In the genomic region with DNA sequence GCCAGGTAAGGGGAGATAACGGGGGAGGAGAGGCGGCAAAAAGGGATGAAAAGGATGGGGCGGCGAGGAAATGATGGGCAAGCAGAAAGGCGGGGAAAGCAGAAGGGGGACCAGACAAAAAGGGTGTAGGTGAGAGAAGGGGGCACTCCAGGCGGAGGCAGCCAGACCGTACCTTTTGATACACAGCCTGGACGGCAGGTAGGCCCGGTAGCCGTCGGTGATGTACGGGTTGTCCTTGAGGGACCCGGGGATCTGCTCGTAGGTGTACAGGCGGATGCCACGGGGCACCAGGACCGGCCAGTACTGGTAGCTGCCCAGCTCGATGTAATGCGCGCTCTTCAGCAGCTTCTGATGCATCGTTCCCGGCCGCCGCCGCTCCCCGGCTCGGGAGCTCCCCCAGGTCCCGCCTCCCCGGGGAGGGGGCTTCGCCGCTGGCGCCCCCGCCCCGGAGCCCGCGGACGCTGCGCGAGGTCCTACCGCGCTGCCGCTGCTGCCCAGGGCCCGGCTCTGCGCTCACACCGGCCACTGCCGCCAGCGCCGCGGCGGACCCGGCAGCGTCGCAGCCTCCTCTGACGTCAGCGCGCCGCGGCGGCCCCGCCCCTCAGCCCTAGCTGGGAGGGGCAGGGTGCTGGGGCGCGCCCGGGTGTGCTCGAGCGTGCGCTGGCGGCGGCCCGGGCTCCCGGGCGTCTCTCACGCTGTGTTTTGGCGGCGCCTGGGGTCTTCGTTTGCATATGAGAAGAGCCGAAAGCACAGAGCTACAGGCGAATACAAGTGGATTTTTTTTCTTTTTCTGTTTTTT, we compare ENCODE assay signal across 8 cellular contexts. TPM values are rescaled to one million over a fixed set of nuclear protein-coding genes. Genes with fewer than 3 reads are reported as not detected.
DNase-seq lines count a peak whose midpoint lies in the region; FAIRE-seq and TF ChIP-seq lines count a peak whose summit lies in the region.

Gene PAQR3, minus strand, starts transcription at position 571 of the 799 bp plus-strand sequence. Its CDS starts 214 bp downstream, at position 357.

- H3K56ac ChIP-seq in H9 (ENCODE audit: insufficient read length, low read depth, low read length) = no peak within 1 kb of the TSS

- no peaks in the 10 kb centered on the region for H4K20me1 ChIP-seq in H9 (ENCODE audit: control insufficient read depth, insufficient read depth, insufficient read length)

- H2BK20ac ChIP-seq in H9 (ENCODE audit: low read depth, low read length, poor library complexity, severe bottlenecking) = no peak within 1 kb of the TSS

- no peak within 1 kb of the TSS for H3K23ac ChIP-seq in H9 (ENCODE audit: insufficient read length, low read depth, low read length)

- no peak within 1 kb of the TSS for H3K4ac ChIP-seq in H9 (ENCODE audit: low read depth, low read length)

- no peak within 1 kb of the TSS for H4K5ac ChIP-seq in H9 (ENCODE audit: insufficient read length, low read depth, low read length)

- TF ChIP-seq CTCF in H9 (conservative IDR thresholded peaks at IDR 0.05) = no peak
- TF ChIP-seq CTCF in neutrophil (IDR thresholded peaks at IDR 0.05) = no peak

- no CpG with 5 or more reads among the region's 77 CpGs for WGBS in H9 (ENCODE audit: extremely low coverage, insufficient read length, low lambda C conversion rate)

- peak; percentile 72 for DNase-seq in GF-D8 (lab: John Stamatoyannopoulos, UW)
- DNase-seq in H9 = peak; percentile 86
- peak; percentile 72 for DNase-seq in M059J (ENCODE audit: low read depth)
- DNase-seq in SJCRH30 = peak; percentile 90 to 93
- peak; percentile 70 for DNase-seq in activated gamma-delta T cell treated with anti-CD3 and anti-CD28 coated beads, Interleukin-2, amount 50 U/mL, for 16 hours (ENCODE audit: low read depth)
- peak; percentile 90 to 95 for DNase-seq in frontal cortex (ENCODE audit: low spot score in 2 of 2)
- DNase-seq in substantia nigra (lab: John Stamatoyannopoulos, UW) = peak in 48 of 49 donors; percentile 16 to 90 (median 70)

- H3K9ac ChIP-seq in H9 (ENCODE audit: extremely low read depth, insufficient read length, low read length) = peak within 1 kb of the TSS; percentile 83

- peak within 1 kb of the TSS; percentile 88 for H3K4me3 ChIP-seq in SJCRH30
- H3K4me3 ChIP-seq in neutrophil (ENCODE audit: low read depth in 1 of 2, low read length in 1 of 2) = peak within 1 kb of the TSS; percentile 67 to 73

- H3K4me1 ChIP-seq in H9 (ENCODE audit: insufficient read depth, low read length) (peaks cover 13% of the 10 kb centered on the region; the same call in 1 of the 2 replicates), SJCRH30 (peaks cover 8% of the 10 kb centered on the region), neutrophil (ENCODE audit: control insufficient read depth in 1 of 2, insufficient read depth in 1 of 2, low read depth in 1 of 2, low read length in 1 of 2) (peaks cover 13 to 14% of the 10 kb centered on the region in 2 experiments)

- H3K27me3 ChIP-seq in H9 (ENCODE audit: insufficient read depth, low read length) = no peaks in the 10 kb centered on the region; the same call in 1 of the 2 replicates
- H3K27me3 ChIP-seq in SJCRH30 = no peaks in the 10 kb centered on the region
- peaks cover 12% of the 10 kb centered on the region for H3K27me3 ChIP-seq in neutrophil

- peak within 1 kb of the TSS; percentile 95 for H3K14ac ChIP-seq in H9 (ENCODE audit: insufficient read depth, low read length)

- no peak within 1 kb of the TSS for H2BK5ac ChIP-seq in H9 (ENCODE audit: insufficient read length, low read length)

- H4K91ac ChIP-seq in H9 (ENCODE audit: insufficient read length, low read depth, low read length) = no peak within 1 kb of the TSS

- H3K36me3 Mint-ChIP-seq in H9 (ENCODE audit: insufficient read depth in 1 of 3, low read depth in 3 of 3) = no peaks in the 10 kb centered on the region; a peak in 2 of 7 replicates

- peaks cover 33 to 35% of the 10 kb centered on the region in 2 experiments for H3K4me1 Mint-ChIP-seq in H9

- H3K27me3 Mint-ChIP-seq in H9 (ENCODE audit: low read depth) = peaks cover 29% of the 10 kb centered on the region

- peak within 1 kb of the TSS; percentile 73 for H3K18ac ChIP-seq in H9 (ENCODE audit: insufficient read length, low read depth, low read length)

- FAIRE-seq in frontal cortex (lab: Jason Lieb, UNC) = no peak

- no peak within 1 kb of the TSS for H3T11ph ChIP-seq in H9 (ENCODE audit: low read length)

- peak within 1 kb of the TSS; percentile 83 to 97 for H3K4me3 Mint-ChIP-seq in H9

- H3K27ac Mint-ChIP-seq in H9 = peak within 1 kb of the TSS; percentile 49 to 86 (median 56); a peak in 6 of 7 replicates

- H3K27ac ChIP-seq in H9 (ENCODE audit: insufficient read length, low read depth, low read length) (no peak within 1 kb of the TSS), SJCRH30 (peak within 1 kb of the TSS; percentile 30; the same call in 1 of the 2 replicates), neutrophil (peak within 1 kb of the TSS; percentile 58), substantia nigra (ENCODE audit: low read depth, low read length, poor library complexity, severe bottlenecking) (peak within 1 kb of the TSS; percentile 56)

- H2BK12ac ChIP-seq in H9 (ENCODE audit: insufficient read length, low read depth, low read length) = no peak within 1 kb of the TSS

- no peak within 1 kb of the TSS for H2BK120ac ChIP-seq in H9 (ENCODE audit: low read depth, low read length, poor library complexity, severe bottlenecking)

- no peaks in the 10 kb centered on the region; the same call in 1 of the 2 replicates for H3K79me2 ChIP-seq in H9 (ENCODE audit: insufficient read depth, low read length)

- no peak within 1 kb of the TSS for H2AFZ ChIP-seq in H9 (ENCODE audit: low read length)

- peaks cover 6% of the 10 kb centered on the region for H3K23me2 ChIP-seq in H9 (ENCODE audit: insufficient read length, low read depth, low read length, poor library complexity, severe bottlenecking)

- H2BK15ac ChIP-seq in H9 (ENCODE audit: low read depth, low read length) = no peak within 1 kb of the TSS

- H3K36me3 ChIP-seq in SJCRH30 = peaks cover 5% of the 10 kb centered on the region; the same call in 1 of the 2 replicates
- no peaks in the 10 kb centered on the region for H3K36me3 ChIP-seq in neutrophil

- no peak within 1 kb of the TSS for H2AK5ac ChIP-seq in H9 (ENCODE audit: insufficient read length, low read length)

- peak within 1 kb of the TSS; percentile 78 for H3K4me2 ChIP-seq in H9 (ENCODE audit: insufficient read depth, insufficient read length, low read length)

- H3K9me3 Mint-ChIP-seq in H9 = no peaks in the 10 kb centered on the region

- H3K79me1 ChIP-seq in H9 (ENCODE audit: insufficient read depth, low read depth, low read length, poor library complexity, severe bottlenecking) = no peaks in the 10 kb centered on the region

- no peak within 1 kb of the TSS for H4K8ac ChIP-seq in H9 (replicated peaks; ENCODE audit: insufficient read length, low read depth, low read length)

- H3K9me3 ChIP-seq in H9 (ENCODE audit: control insufficient read depth, low read depth, low read length) (no peaks in the 10 kb centered on the region), SJCRH30 (replicated peaks) (no peaks in the 10 kb centered on the region), neutrophil (no peaks in the 10 kb centered on the region)

RNA-seq across cellular contexts. Expression of gene PAQR3, which starts in this region (rescaled TPM):
- total RNA-seq in H9 (2021) (23.9 and 26.3 TPM in 2 replicates), frontal cortex (57.1 TPM)
- 10.7 and 17.5 TPM in 2 replicates for total RNA-seq in M059J (2014; rRNA removed; shearing (Covaris generic))
- 69.2 and 75.6 TPM in 2 replicates for total RNA-seq in SJCRH30 (2014; rRNA removed; shearing (Covaris generic))
